ENCODE assay signal across 14 cellular contexts in the genomic region with DNA sequence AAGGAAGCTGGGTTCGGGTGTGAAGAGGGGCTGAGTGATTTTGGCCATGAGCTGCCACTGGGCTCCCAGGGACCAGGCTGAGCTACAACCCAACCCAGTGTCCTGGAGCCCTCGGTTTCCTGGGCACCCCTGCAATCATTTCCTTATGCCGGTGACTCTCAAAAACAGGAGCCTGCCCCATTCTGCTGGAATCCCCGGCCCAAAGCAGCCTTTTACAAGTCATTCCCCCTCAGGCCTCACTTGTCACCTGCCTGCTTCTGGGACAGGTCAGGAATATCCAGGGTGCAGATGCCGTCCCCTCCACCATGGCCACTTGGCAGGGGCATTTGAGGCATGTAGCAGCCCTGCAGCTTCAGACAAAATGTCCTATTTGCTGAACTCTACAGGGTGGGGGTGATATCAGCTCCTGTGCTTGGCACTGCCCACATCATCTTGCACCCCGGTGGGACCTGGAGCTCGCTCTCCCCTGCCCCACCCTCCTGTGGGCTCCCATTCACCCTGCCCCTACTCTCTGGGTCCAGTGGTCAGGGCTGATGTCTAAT. TPM values are rescaled to one million over a fixed set of nuclear protein-coding genes. Genes with fewer than 3 reads are reported as not detected.
A peak's percentile ranks its signal among the peaks of the same experiment; 100 is the strongest.
DNase-seq lines count a peak whose midpoint lies in the region; ATAC-seq and TF ChIP-seq lines count a peak whose summit lies in the region.
"Had no signal": no experiment of that assay in that cellular context is flagged by ENCODE, and none has a peak within 500 bp of the region (broad histone marks: within the 10 kb centered on the region; RNA-seq: fewer than 3 reads in every experiment).

No MANE protein-coding gene starts in this region.

- H3K36me3 Mint-ChIP-seq in endodermal cell (ENCODE audit: low read depth): peaks cover 24% of the 10 kb centered on the region
- H3K36me3 Mint-ChIP-seq: CD4-positive, alpha-beta memory T cell had no signal

- no peak overlapping the region for H3K9ac ChIP-seq in endodermal cell (ENCODE audit: extremely low read depth, low read length, poor library complexity, severe bottlenecking)
- H3K9ac ChIP-seq: GM23248 had no signal

- H3K4me1 Mint-ChIP-seq in endodermal cell: no peaks in the 10 kb centered on the region

- H3K9me3 Mint-ChIP-seq in endodermal cell: no peaks in the 10 kb centered on the region
- H3K9me3 Mint-ChIP-seq: CD4-positive, alpha-beta memory T cell had no signal

- H3K9me3 ChIP-seq in right cardiac atrium (ENCODE audit: control insufficient read depth, low read length) (no peaks in the 10 kb centered on the region), endodermal cell (ENCODE audit: control insufficient read depth, low read length) (no peaks in the 10 kb centered on the region), osteoblast (ENCODE audit: low read depth, low read length) (no peaks in the 10 kb centered on the region), uterus (no peaks in the 10 kb centered on the region)
- H3K9me3 ChIP-seq: A549, BE2C had no signal

- H3K27me3 ChIP-seq in right cardiac atrium (ENCODE audit: control insufficient read depth, insufficient read depth) (no peaks in the 10 kb centered on the region), endodermal cell (ENCODE audit: control insufficient read depth, insufficient read depth, low read length, poor library complexity, severe bottlenecking) (peaks cover 12% of the 10 kb centered on the region), osteoblast (ENCODE audit: insufficient read depth, low read length) (peaks cover 13% of the 10 kb centered on the region), uterus (no peaks in the 10 kb centered on the region)
- H3K27me3 ChIP-seq: BE2C had no signal

- no peak overlapping the region for H3K4me3 Mint-ChIP-seq in endodermal cell
- H3K4me3 Mint-ChIP-seq: CD4-positive, alpha-beta memory T cell had no signal

- no peak overlapping the region for H3K4me2 ChIP-seq in osteoblast (ENCODE audit: insufficient read depth, low read length)
- H3K4me2 ChIP-seq: A549 had no signal

- intact Hi-C loops in left ventricle myocardium superior (cut with micrococcal nuclease) (no loop called here), right cardiac atrium (cut with DNase I) (loop anchor here in 1 of 4 donors (10.0 kb wide), 1 partner anchor 100 kb away; a partner anchor contains a TSS), uterus (cut with DNase I; ENCODE audit: low total_unique reads) (no loop called here)

- H4K20me1 ChIP-seq in osteoblast (ENCODE audit: insufficient read depth, low read length): no peaks in the 10 kb centered on the region

- H3K4me1 ChIP-seq in right cardiac atrium (ENCODE audit: control insufficient read depth, insufficient read depth, low read length) (no peaks in the 10 kb centered on the region), endodermal cell (ENCODE audit: control insufficient read depth, insufficient read depth, low read length) (no peaks in the 10 kb centered on the region), osteoblast (ENCODE audit: insufficient read depth, low read length) (peaks cover 3% of the 10 kb centered on the region), uterus (no peaks in the 10 kb centered on the region)

- TF ChIP-seq CTCF in endodermal cell (conservative IDR thresholded peaks at IDR 0.05) (no peak), osteoblast (IDR thresholded peaks at IDR 0.05; ENCODE audit: extremely low read depth, low read depth, low read length) (no peak), uterus (IDR thresholded peaks at IDR 0.05) (no peak), omental fat pad (IDR thresholded peaks at IDR 0.05) (no peak)

- WGBS in right cardiac atrium: 86% methylated on average over 7 of the region's 7 CpGs
- WGBS in endodermal cell (ENCODE audit: insufficient coverage in 1 of 2, insufficient read length in 1 of 2), 2 experiments: 91 to 93% methylated on average over 6 to 7 of the region's 7 CpGs

- H3K27me3 Mint-ChIP-seq in endodermal cell (ENCODE audit: insufficient read depth): peaks cover 41% of the 10 kb centered on the region

- no peak overlapping the region for H3K27ac ChIP-seq in right cardiac atrium (ENCODE audit: low read length)
- peak overlapping the region; percentile 72 for H3K27ac ChIP-seq in endodermal cell (ENCODE audit: low read depth, low read length)
- no peak overlapping the region for H3K27ac ChIP-seq in osteoblast (ENCODE audit: low read depth, low read length)
- no peak overlapping the region for H3K27ac ChIP-seq in uterus
- H3K27ac ChIP-seq: A549, C4-2B, GM23248 had no signal

- H3K36me3 ChIP-seq in endodermal cell (ENCODE audit: control insufficient read depth, insufficient read depth, low read length) (no peaks in the 10 kb centered on the region), osteoblast (ENCODE audit: insufficient read depth, low read length) (no peaks in the 10 kb centered on the region), uterus (no peaks in the 10 kb centered on the region)
- H3K36me3 ChIP-seq: BE2C had no signal

- DNase-seq in left ventricle myocardium superior (no peak), right cardiac atrium (no peak), endodermal cell (peak; percentile 42), osteoblast (ENCODE audit: insufficient read length, low spot score, missing footprints) (peak; percentile 43), uterus (peak; percentile 10), omental fat pad (ENCODE audit: low spot score) (no peak), ecto neural progenitor cell (ENCODE audit: low spot score) (no peak), NCI-H2227 (lab: John Stamatoyannopoulos, UW; ENCODE audit: unreplicated experiment) (no peak)
- DNase-seq: BE2C; CD4-positive, alpha-beta memory T cell; GM23248 had no signal

- H2AFZ ChIP-seq in osteoblast (ENCODE audit: low read length): no peak overlapping the region
- H2AFZ ChIP-seq: GM23248 had no signal

- no peaks in the 10 kb centered on the region for H3K79me2 ChIP-seq in osteoblast (ENCODE audit: insufficient read depth, low read length)

- no peak overlapping the region for H3K4me3 ChIP-seq in right cardiac atrium (ENCODE audit: low read length)
- H3K4me3 ChIP-seq in endodermal cell (ENCODE audit: low read length): no peak overlapping the region
- no peak overlapping the region for H3K4me3 ChIP-seq in osteoblast (ENCODE audit: insufficient read depth, low read length)
- no peak overlapping the region for H3K4me3 ChIP-seq in uterus
- H3K4me3 ChIP-seq: A549, GM12878, GM23248 had no signal

- ATAC-seq in left ventricle myocardium superior: peak; percentile 2
- no peak for ATAC-seq in right cardiac atrium
- ATAC-seq in omental fat pad (ENCODE audit: low FRiP score): no peak
- ATAC-seq: A549, GM12878 had no signal

- H3K27ac Mint-ChIP-seq in endodermal cell: no peak overlapping the region

- no peak for TF ChIP-seq POLR2A in uterus (IDR thresholded peaks at IDR 0.05)

RNA-seq across cellular contexts. Expression of a gene that starts 30.0 kb away (rescaled TPM):
- total RNA-seq in left ventricle myocardium superior (209 TPM), right cardiac atrium (100 to 1,000 TPM in 3 of 4 donors, 10 to 100 TPM in 1; 80.2 to 148 (median 141) TPM), endodermal cell (10 to 100 TPM; 58.1 to 88.7 TPM), osteoblast (0.29 and 0.72 TPM in 2 replicates), uterus (10 to 100 TPM in 2 of 4 donors, 1 to 10 TPM in 2; 4.1 to 28.2 (median 8.5) TPM), omental fat pad (1 to 10 TPM; 2.8 to 9.0 (median 5.3) TPM)
- polyA plus RNA-seq in right cardiac atrium: 150 TPM
- polyA plus RNA-seq in endodermal cell (2013, experiment 1 of 2): 24.4 TPM
- 22.7 TPM for polyA plus RNA-seq in endodermal cell (2013, experiment 2 of 2)
- total RNA-seq: GM23248 had no signal
- polyA plus RNA-seq: GM23248 had no signal

Comparison
In these comparisons a context has a peak if more than half of its experiments do, and no peak if none do; other contexts are left out.
1. DNase-seq: peak in endodermal cell (single experiment), osteoblast (single experiment) and uterus (2 of 2); none in left ventricle myocardium superior (single experiment), right cardiac atrium (0 of 3), omental fat pad (single experiment), ecto neural progenitor cell (single experiment) and NCI-H2227 (single experiment).